In the genomic region with DNA sequence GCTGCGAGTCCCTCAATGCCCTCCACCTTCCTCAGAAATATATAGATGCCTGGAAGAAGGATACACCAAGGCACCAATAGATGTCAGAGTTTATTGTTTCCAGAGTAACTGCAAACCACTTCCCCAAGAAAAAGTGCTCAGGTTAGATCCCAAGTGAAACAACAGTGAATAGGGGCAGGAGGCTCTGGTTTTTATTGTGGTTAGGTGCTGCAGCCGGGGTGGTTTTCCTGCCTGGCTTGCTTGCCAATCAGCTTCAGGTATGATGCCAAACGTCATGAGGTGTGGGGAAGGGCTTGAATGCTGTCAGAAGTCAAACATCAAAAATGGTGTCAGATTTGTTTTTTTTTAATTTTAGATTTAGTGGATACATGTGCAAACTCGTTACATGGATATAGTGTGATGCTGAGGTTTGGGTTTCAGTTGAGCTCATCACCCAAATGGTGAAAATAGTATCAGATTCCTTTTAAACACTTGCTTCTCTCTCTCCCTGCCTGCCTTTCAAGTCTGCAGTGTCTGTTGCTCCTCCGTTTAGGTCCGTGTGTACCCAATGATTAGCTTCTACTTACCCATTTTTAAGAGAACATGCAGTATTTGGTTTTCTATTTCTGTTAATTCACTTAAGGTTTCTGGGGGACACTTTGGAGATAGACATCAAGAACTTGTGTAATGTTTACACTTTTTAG, we compare ENCODE assay signal across 14 cellular contexts.
A peak's percentile ranks its signal among the peaks of the same experiment; 100 is the strongest.
DNase-seq lines count a peak whose midpoint lies in the region; ATAC-seq and TF ChIP-seq lines count a peak whose summit lies in the region.
"Had no signal": no experiment of that assay in that cellular context is flagged by ENCODE, and none has a peak within 500 bp of the region (broad histone marks: within the 10 kb centered on the region; RNA-seq: fewer than 3 reads in every experiment).

No MANE protein-coding gene starts in this region.

- TF ChIP-seq POLR2A in gastroesophageal sphincter (IDR thresholded peaks at IDR 0.05): no peak

- H2AFZ ChIP-seq in OCI-LY3 (ENCODE audit: low read depth, low read length): no peak overlapping the region

- no peak overlapping the region for H3K27ac ChIP-seq in OCI-LY3 (ENCODE audit: low read length)
- H3K27ac ChIP-seq in gastroesophageal sphincter: no peak overlapping the region
- H3K27ac ChIP-seq: upper lobe of right lung had no signal

- TF ChIP-seq CTCF in OCI-LY3 (IDR thresholded peaks at IDR 0.05; ENCODE audit: low read depth, low read length) (no peak), gastroesophageal sphincter (IDR thresholded peaks at IDR 0.05) (no peak)

- H3K9ac ChIP-seq in OCI-LY3 (ENCODE audit: low read length): no peak overlapping the region

- 42 to 60% methylated on average over 5 to 6 of the region's 6 CpGs for WGBS in gastroesophageal sphincter (ENCODE audit: low coverage in 1 of 2), 2 donors

- no peaks in the 10 kb centered on the region for H3K27me3 ChIP-seq in OCI-LY3 (ENCODE audit: low read depth, low read length)
- no peaks in the 10 kb centered on the region for H3K27me3 ChIP-seq in gastroesophageal sphincter
- H3K27me3 ChIP-seq: upper lobe of right lung had no signal

- H3K36me3 ChIP-seq in OCI-LY3 (replicated peaks; ENCODE audit: low read depth, low read length) (no peaks in the 10 kb centered on the region), gastroesophageal sphincter (no peaks in the 10 kb centered on the region)
- H3K36me3 ChIP-seq: upper lobe of right lung had no signal

- H3K27ac Mint-ChIP-seq in stimulated activated naive CD8-positive, alpha-beta T cell treated with anti-CD3 and anti-CD28 coated beads, Interleukin-15, amount 100 ng/mL, for 72 hours: peak overlapping the region in 1 of 2 donors; percentile 94
- H3K27ac Mint-ChIP-seq: CD14-positive monocyte had no signal

- no peaks in the 10 kb centered on the region for H3K27me3 Mint-ChIP-seq in stimulated activated naive CD8-positive, alpha-beta T cell treated with anti-CD3 and anti-CD28 coated beads, Interleukin-15, amount 100 ng/mL, for 72 hours

- no peaks in the 10 kb centered on the region for H3K79me2 ChIP-seq in OCI-LY3 (ENCODE audit: low read length)

- H3K4me1 Mint-ChIP-seq in stimulated activated naive CD8-positive, alpha-beta T cell treated with anti-CD3 and anti-CD28 coated beads, Interleukin-15, amount 100 ng/mL, for 72 hours: peaks cover 9% of the 10 kb centered on the region

- no peak overlapping the region for H3K4me3 ChIP-seq in OCI-LY3 (ENCODE audit: low read length)
- no peak overlapping the region for H3K4me3 ChIP-seq in gastroesophageal sphincter
- H3K4me3 ChIP-seq: lung, upper lobe of right lung had no signal

- H4K20me1 ChIP-seq in OCI-LY3 (ENCODE audit: insufficient read depth, low read length): no peaks in the 10 kb centered on the region

- peak; percentile 99 for ATAC-seq in stimulated activated naive CD8-positive, alpha-beta T cell treated with anti-CD3 and anti-CD28 coated beads, Interleukin-15, amount 100 ng/mL, for 72 hours
- ATAC-seq in gastroesophageal sphincter: no peak
- ATAC-seq: upper lobe of right lung had no signal

- peak; percentile 2 to 70 (median 44) for DNase-seq in stimulated activated naive CD4-positive, alpha-beta T cell (lab: John Stamatoyannopoulos, UW)
- no peak for DNase-seq in stimulated activated naive CD4-positive, alpha-beta T cell treated with Interleukin-2 at 50 U/mL for 16 hours (lab: John Stamatoyannopoulos, UW)
- DNase-seq in activated T-helper 9 cell treated with anti-CD3 and anti-CD28 coated beads, Interleukin-2, amount 50 U/mL, for 16 hours (ENCODE audit: low read depth): peak; percentile 0
- peak; percentile 20 to 58 for DNase-seq in stimulated activated naive CD8-positive, alpha-beta T cell treated with anti-CD3 and anti-CD28 coated beads, Interleukin-15, amount 100 ng/mL, for 72 hours
- no peak for DNase-seq in inferior parietal cortex (ENCODE audit: extremely low spot score)
- DNase-seq in NCI-H345 treated with DMSO at 0.1 percent for 48 hours (lab: John Stamatoyannopoulos, UW; ENCODE audit: unreplicated experiment): no peak
- DNase-seq: effector CD4-positive, alpha-beta T cell; OCI-M1; posterior cingulate gyrus; upper lobe of right lung had no signal

- H3K4me2 ChIP-seq in OCI-LY3 (ENCODE audit: low read length): peak overlapping the region; percentile 17

- no peak for TF ChIP-seq EP300 in gastroesophageal sphincter (IDR thresholded peaks at IDR 0.05)

- H3K9me3 Mint-ChIP-seq in stimulated activated naive CD8-positive, alpha-beta T cell treated with anti-CD3 and anti-CD28 coated beads, Interleukin-15, amount 100 ng/mL, for 72 hours: no peaks in the 10 kb centered on the region

- H3K9me3 ChIP-seq in OCI-LY3 (ENCODE audit: insufficient read depth, low read length) (no peaks in the 10 kb centered on the region), gastroesophageal sphincter (no peaks in the 10 kb centered on the region)
- H3K9me3 ChIP-seq: upper lobe of right lung had no signal

- peak overlapping the region; percentile 58 to 67 for H3K4me3 Mint-ChIP-seq in stimulated activated naive CD8-positive, alpha-beta T cell treated with anti-CD3 and anti-CD28 coated beads, Interleukin-15, amount 100 ng/mL, for 72 hours
- H3K4me3 Mint-ChIP-seq: CD14-positive monocyte had no signal

- H3K4me1 ChIP-seq in OCI-LY3 (ENCODE audit: low read length): peaks cover 8% of the 10 kb centered on the region
- no peaks in the 10 kb centered on the region for H3K4me1 ChIP-seq in gastroesophageal sphincter
- H3K4me1 ChIP-seq: upper lobe of right lung had no signal

Comparison
In these comparisons a context has a peak if more than half of its experiments do, and no peak if none do; other contexts are left out.
1. DNase-seq: peak in stimulated activated naive CD4-positive, alpha-beta T cell (6 of 6), activated T-helper 9 cell treated with anti-CD3 and anti-CD28 coated beads, Interleukin-2, amount 50 U/mL, for 16 hours (single experiment) and stimulated activated naive CD8-positive, alpha-beta T cell treated with anti-CD3 and anti-CD28 coated beads, Interleukin-15, amount 100 ng/mL, for 72 hours (2 of 2); none in stimulated activated naive CD4-positive, alpha-beta T cell treated with Interleukin-2 at 50 U/mL for 16 hours (single experiment), inferior parietal cortex (single experiment) and NCI-H345 treated with DMSO at 0.1 percent for 48 hours (single experiment).